ENCODE assay signal across 12 cellular contexts in the genomic region with DNA sequence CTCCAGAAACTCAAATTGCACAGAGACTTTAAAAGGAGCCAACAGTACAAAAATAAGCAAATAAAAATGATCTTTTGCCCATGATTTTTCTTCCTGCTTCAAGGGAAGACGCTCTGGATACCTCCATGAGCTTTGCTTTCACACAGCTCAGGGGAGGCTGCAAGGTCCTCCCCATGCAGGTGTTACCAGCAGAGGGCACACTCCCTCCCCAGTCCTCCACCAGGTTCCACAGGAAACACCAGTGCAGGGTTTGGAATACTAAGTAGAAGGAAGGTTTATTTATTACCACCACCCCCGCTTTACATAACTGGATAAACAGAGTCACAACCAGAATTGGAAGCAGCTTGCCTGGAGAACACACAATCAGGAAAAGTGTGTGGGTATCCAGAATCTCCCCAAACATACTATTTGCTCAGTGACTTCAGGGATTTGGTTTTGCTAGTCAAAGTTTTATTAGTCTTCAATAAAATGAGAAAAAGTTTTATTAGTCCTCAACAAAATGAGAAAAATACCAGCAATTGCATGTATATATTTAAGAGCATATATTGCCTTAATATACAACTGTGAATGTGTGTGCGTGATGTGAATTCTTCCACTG. TPM values are rescaled to one million over a fixed set of nuclear protein-coding genes. Genes with fewer than 3 reads are reported as not detected.
A peak's percentile ranks its signal among the peaks of the same experiment; 100 is the strongest.
DNase-seq lines count a peak whose midpoint lies in the region; ATAC-seq and TF ChIP-seq lines count a peak whose summit lies in the region.
"Had no signal": no experiment of that assay in that cellular context is flagged by ENCODE, and none has a peak within 500 bp of the region (broad histone marks: within the 10 kb centered on the region; RNA-seq: fewer than 3 reads in every experiment).

No MANE protein-coding gene starts in this region.

- no peak overlapping the region for H3K27ac Mint-ChIP-seq in activated naive CD4-positive, alpha-beta T cell treated with anti-CD3 and anti-CD28 coated beads for 36 hours
- H3K27ac Mint-ChIP-seq: activated naive CD8-positive, alpha-beta T cell; stimulated activated effector memory CD8-positive, alpha-beta T cell treated with anti-CD3 and anti-CD28 coated beads, Interleukin-12 subunit alpha, Interleukin-12 subunit beta, amount 100 ng/mL, for 72 hours had no signal

- no peaks in the 10 kb centered on the region for H3K4me1 ChIP-seq in OCI-LY1 (ENCODE audit: insufficient read depth, low read length, severe bottlenecking)
- no peaks in the 10 kb centered on the region for H3K4me1 ChIP-seq in transverse colon
- H3K4me1 ChIP-seq: gastroesophageal sphincter, psoas muscle had no signal

- H3K9me2 ChIP-seq in OCI-LY1 (ENCODE audit: low read depth, low read length): no peaks in the 10 kb centered on the region

- DNase-seq in activated naive CD4-positive, alpha-beta T cell treated with anti-CD3 and anti-CD28 coated beads for 36 hours: peak; percentile 18
- no peak for DNase-seq in activated naive CD4-positive, alpha-beta T cell treated with Interleukin-2 at 50 U/mL for 16 hours
- DNase-seq in transverse colon (peak; percentile 13), pons (ENCODE audit: low spot score) (no peak)
- DNase-seq: psoas muscle had no signal

- H4K20me1 ChIP-seq in OCI-LY1 (ENCODE audit: insufficient read depth, low read length): no peaks in the 10 kb centered on the region

- H3K9me3 ChIP-seq in OCI-LY1 (ENCODE audit: low read length): no peaks in the 10 kb centered on the region
- H3K9me3 ChIP-seq in transverse colon: no peaks in the 10 kb centered on the region
- H3K9me3 ChIP-seq: gastroesophageal sphincter, psoas muscle had no signal

- TF ChIP-seq CTCF in OCI-LY1 (IDR thresholded peaks at IDR 0.05; ENCODE audit: low read length) (peak; percentile 64), transverse colon (IDR thresholded peaks at IDR 0.05) (peak in 4 of 5 experiments; percentile 17 to 34 (median 24))

- no peak overlapping the region for H3K4me2 ChIP-seq in OCI-LY1 (ENCODE audit: low read length)

- no peaks in the 10 kb centered on the region for H3K9me3 Mint-ChIP-seq in activated naive CD4-positive, alpha-beta T cell treated with anti-CD3 and anti-CD28 coated beads for 36 hours

- WGBS in transverse colon (ENCODE audit: low coverage in 1 of 2), 2 donors: 79 to 100% methylated on average over 1 to 3 of the region's 3 CpGs

- no peaks in the 10 kb centered on the region for H3K36me3 Mint-ChIP-seq in activated naive CD4-positive, alpha-beta T cell treated with anti-CD3 and anti-CD28 coated beads for 36 hours (ENCODE audit: low read depth)
- H3K36me3 Mint-ChIP-seq: activated naive CD8-positive, alpha-beta T cell; stimulated activated effector memory CD8-positive, alpha-beta T cell treated with anti-CD3 and anti-CD28 coated beads, Interleukin-12 subunit alpha, Interleukin-12 subunit beta, amount 100 ng/mL, for 72 hours had no signal

- ATAC-seq in esophagus mucosa (peak; percentile 59), HG03432 (IDR thresholded peaks at IDR 0.05; ENCODE audit: unreplicated experiment) (no peak), GM21529 (IDR thresholded peaks at IDR 0.05; ENCODE audit: unreplicated experiment) (no peak)
- ATAC-seq: gastroesophageal sphincter; psoas muscle; stimulated activated effector memory CD8-positive, alpha-beta T cell treated with anti-CD3 and anti-CD28 coated beads, Interleukin-12 subunit alpha, Interleukin-12 subunit beta, amount 100 ng/mL, for 72 hours had no signal

- H3K4me1 Mint-ChIP-seq in activated naive CD4-positive, alpha-beta T cell treated with anti-CD3 and anti-CD28 coated beads for 36 hours (ENCODE audit: low read depth): no peaks in the 10 kb centered on the region
- H3K4me1 Mint-ChIP-seq: stimulated activated effector memory CD8-positive, alpha-beta T cell treated with anti-CD3 and anti-CD28 coated beads, Interleukin-12 subunit alpha, Interleukin-12 subunit beta, amount 100 ng/mL, for 72 hours had no signal

- H3K4me3 Mint-ChIP-seq in activated naive CD4-positive, alpha-beta T cell treated with anti-CD3 and anti-CD28 coated beads for 36 hours: no peak overlapping the region
- H3K4me3 Mint-ChIP-seq: activated naive CD8-positive, alpha-beta T cell; stimulated activated effector memory CD8-positive, alpha-beta T cell treated with anti-CD3 and anti-CD28 coated beads, Interleukin-12 subunit alpha, Interleukin-12 subunit beta, amount 100 ng/mL, for 72 hours had no signal

- H3K4me3 ChIP-seq in OCI-LY1 (ENCODE audit: low read depth, low read length, poor library complexity, severe bottlenecking) (no peak overlapping the region), transverse colon (no peak overlapping the region)
- H3K4me3 ChIP-seq: gastroesophageal sphincter, psoas muscle had no signal

- TF ChIP-seq EP300 in transverse colon (IDR thresholded peaks at IDR 0.05; ENCODE audit: low read depth): no peak

- no peaks in the 10 kb centered on the region for H3F3A ChIP-seq in OCI-LY1 (ENCODE audit: insufficient read depth, low read length)

- no peak overlapping the region for H3K27ac ChIP-seq in OCI-LY1 (ENCODE audit: low read depth, low read length, poor library complexity, severe bottlenecking)
- H3K27ac ChIP-seq in transverse colon: no peak overlapping the region
- H3K27ac ChIP-seq: gastroesophageal sphincter, psoas muscle had no signal

- no peaks in the 10 kb centered on the region for H3K79me2 ChIP-seq in OCI-LY1 (ENCODE audit: insufficient read depth, low read length)

- no peaks in the 10 kb centered on the region for H3K27me3 ChIP-seq in OCI-LY1 (ENCODE audit: insufficient read depth, low read length)
- no peaks in the 10 kb centered on the region for H3K27me3 ChIP-seq in transverse colon
- H3K27me3 ChIP-seq: gastroesophageal sphincter had no signal

- H3K27me3 Mint-ChIP-seq in activated naive CD4-positive, alpha-beta T cell treated with anti-CD3 and anti-CD28 coated beads for 36 hours (ENCODE audit: low read depth): peaks cover 10% of the 10 kb centered on the region

- in situ Hi-C loops in transverse colon (cut with MboI; ENCODE audit: low pct_ligation_motif_present in 1 of 4, low pct_unique_long_range_greater_than_20kb in 1 of 4, low sequenced_read_pairs in 3 of 4): no loop called here

- CTCF ChIA-PET in activated naive CD4-positive, alpha-beta T cell treated with anti-CD3 and anti-CD28 coated beads for 36 hours (lab: Charles Lee): interaction anchor here (0.7 kb wide), 1 partner anchor 77 kb away, joined by 7 read pairs; no protein-coding TSS in a partner anchor

- TF ChIP-seq POLR2A in transverse colon (IDR thresholded peaks at IDR 0.05): no peak

- H3K36me3 ChIP-seq in OCI-LY1 (ENCODE audit: insufficient read depth, low read length) (no peaks in the 10 kb centered on the region), transverse colon (no peaks in the 10 kb centered on the region)
- H3K36me3 ChIP-seq: gastroesophageal sphincter had no signal

- no peak overlapping the region for H2AFZ ChIP-seq in OCI-LY1 (ENCODE audit: low read length)

- no peak overlapping the region for H3K9ac ChIP-seq in OCI-LY1 (ENCODE audit: low read length)

- intact Hi-C loops in activated naive CD4-positive, alpha-beta T cell treated with anti-CD3 and anti-CD28 coated beads for 36 hours (cut with micrococcal nuclease): loop anchor here (10.0 kb wide), 1 partner anchor 259 kb away; no protein-coding TSS in a partner anchor
- intact Hi-C loops in transverse colon (cut with DNase I; ENCODE audit: low total_unique reads): no loop called here

RNA-seq across cellular contexts. Expression of a gene that starts 37.3 kb away (rescaled TPM):
- not detected for total RNA-seq in activated naive CD4-positive, alpha-beta T cell treated with anti-CD3 and anti-CD28 coated beads for 36 hours
- total RNA-seq in esophagus mucosa: not detected
- total RNA-seq in transverse colon: 1 to 10 TPM in 1 of 4 donors, under 1 TPM in 1, not detected in 2; 0.32 to 1.5 TPM
- total RNA-seq: gastroesophageal sphincter, psoas muscle had no signal

Comparison
In these comparisons a context has a peak if more than half of its experiments do, and no peak if none do; other contexts are left out.
1. DNase-seq: peak in activated naive CD4-positive, alpha-beta T cell treated with anti-CD3 and anti-CD28 coated beads for 36 hours (single experiment) and transverse colon (single experiment); none in activated naive CD4-positive, alpha-beta T cell treated with Interleukin-2 at 50 U/mL for 16 hours (single experiment) and pons (single experiment).